In the genomic region with DNA sequence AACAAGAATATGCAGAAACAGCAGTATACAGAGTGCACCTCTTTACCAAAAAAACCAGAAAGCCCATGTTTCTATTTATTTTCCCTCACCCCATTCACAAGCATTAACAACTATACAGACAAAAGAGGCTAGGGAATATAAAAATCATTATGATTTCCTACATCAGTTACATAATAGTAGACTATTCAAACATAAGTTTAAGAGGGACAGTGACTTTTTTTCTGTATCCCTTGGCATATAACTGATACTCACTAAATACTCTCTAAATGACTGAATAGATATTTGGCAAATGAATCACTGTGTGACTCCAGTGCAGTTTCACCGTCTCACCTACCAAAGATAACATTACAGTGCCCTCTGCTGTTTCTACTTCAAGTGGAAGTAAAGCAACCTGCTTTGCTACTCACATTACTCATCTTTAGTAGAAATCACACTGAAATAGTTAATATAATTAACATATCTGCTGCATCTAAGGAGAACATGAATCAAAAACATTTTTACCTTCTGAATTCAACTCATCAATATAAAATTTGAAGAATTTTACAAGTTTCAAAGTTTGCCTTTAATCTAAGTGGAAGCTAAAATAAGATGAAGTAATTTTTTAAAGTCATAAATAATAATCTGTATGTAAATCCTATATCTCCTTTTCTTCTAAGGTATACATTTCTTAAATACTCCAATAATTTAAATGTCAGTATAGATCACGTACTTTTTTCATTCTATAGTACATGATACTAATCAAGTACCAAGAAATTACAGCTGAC, we compare ENCODE assay signal across 1 cellular context.
A peak's percentile ranks its signal among the peaks of the same experiment; 100 is the strongest.
TF ChIP-seq lines count a peak whose summit lies in the region.

No MANE protein-coding gene starts in this region.

TF ChIP-seq in HepG2, 621 proteins besides CTCF, POLR2A, EP300 and RAD21 (continued from another document and continues in another):
- no peak for TF ChIP-seq CENPX (CRISPR knock-in tag; IDR thresholded peaks at IDR 0.05)
- TF ChIP-seq SCMH1 (CRISPR knock-in tag; IDR thresholded peaks at IDR 0.05; ENCODE audit: borderline replicate concordance): no peak
- TF ChIP-seq, protein P1, sequence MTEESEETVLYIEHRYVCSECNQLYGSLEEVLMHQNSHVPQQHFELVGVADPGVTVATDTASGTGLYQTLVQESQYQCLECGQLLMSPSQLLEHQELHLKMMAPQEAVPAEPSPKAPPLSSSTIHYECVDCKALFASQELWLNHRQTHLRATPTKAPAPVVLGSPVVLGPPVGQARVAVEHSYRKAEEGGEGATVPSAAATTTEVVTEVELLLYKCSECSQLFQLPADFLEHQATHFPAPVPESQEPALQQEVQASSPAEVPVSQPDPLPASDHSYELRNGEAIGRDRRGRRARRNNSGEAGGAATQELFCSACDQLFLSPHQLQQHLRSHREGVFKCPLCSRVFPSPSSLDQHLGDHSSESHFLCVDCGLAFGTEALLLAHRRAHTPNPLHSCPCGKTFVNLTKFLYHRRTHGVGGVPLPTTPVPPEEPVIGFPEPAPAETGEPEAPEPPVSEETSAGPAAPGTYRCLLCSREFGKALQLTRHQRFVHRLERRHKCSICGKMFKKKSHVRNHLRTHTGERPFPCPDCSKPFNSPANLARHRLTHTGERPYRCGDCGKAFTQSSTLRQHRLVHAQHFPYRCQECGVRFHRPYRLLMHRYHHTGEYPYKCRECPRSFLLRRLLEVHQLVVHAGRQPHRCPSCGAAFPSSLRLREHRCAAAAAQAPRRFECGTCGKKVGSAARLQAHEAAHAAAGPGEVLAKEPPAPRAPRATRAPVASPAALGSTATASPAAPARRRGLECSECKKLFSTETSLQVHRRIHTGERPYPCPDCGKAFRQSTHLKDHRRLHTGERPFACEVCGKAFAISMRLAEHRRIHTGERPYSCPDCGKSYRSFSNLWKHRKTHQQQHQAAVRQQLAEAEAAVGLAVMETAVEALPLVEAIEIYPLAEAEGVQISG (CRISPR knock-in tag; IDR thresholded peaks at IDR 0.05): no peak
- TF ChIP-seq ATRX (CRISPR knock-in tag; IDR thresholded peaks at IDR 0.05; ENCODE audit: borderline replicate concordance): no peak
- TF ChIP-seq, protein P2, sequence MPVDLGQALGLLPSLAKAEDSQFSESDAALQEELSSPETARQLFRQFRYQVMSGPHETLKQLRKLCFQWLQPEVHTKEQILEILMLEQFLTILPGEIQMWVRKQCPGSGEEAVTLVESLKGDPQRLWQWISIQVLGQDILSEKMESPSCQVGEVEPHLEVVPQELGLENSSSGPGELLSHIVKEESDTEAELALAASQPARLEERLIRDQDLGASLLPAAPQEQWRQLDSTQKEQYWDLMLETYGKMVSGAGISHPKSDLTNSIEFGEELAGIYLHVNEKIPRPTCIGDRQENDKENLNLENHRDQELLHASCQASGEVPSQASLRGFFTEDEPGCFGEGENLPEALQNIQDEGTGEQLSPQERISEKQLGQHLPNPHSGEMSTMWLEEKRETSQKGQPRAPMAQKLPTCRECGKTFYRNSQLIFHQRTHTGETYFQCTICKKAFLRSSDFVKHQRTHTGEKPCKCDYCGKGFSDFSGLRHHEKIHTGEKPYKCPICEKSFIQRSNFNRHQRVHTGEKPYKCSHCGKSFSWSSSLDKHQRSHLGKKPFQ (CRISPR knock-in tag; IDR thresholded peaks at IDR 0.05; ENCODE audit: insufficient replicate concordance): no peak
- no peak for TF ChIP-seq SRY (CRISPR knock-in tag; IDR thresholded peaks at IDR 0.05)
- TF ChIP-seq ZNF652 (CRISPR knock-in tag; IDR thresholded peaks at IDR 0.05; ENCODE audit: borderline replicate concordance, low read depth): 0 out of 2 replicates have a peak, but pooled peaks have one; percentile 12
- TF ChIP-seq NR3C1 (CRISPR knock-in tag; IDR thresholded peaks at IDR 0.05): no peak
- TF ChIP-seq MZF1 (CRISPR knock-in tag; IDR thresholded peaks at IDR 0.05; ENCODE audit: borderline replicate concordance): no peak
- TF ChIP-seq ZNF660 (CRISPR knock-in tag; IDR thresholded peaks at IDR 0.05; ENCODE audit: borderline replicate concordance, low read depth): no peak
- TF ChIP-seq, protein P3, sequence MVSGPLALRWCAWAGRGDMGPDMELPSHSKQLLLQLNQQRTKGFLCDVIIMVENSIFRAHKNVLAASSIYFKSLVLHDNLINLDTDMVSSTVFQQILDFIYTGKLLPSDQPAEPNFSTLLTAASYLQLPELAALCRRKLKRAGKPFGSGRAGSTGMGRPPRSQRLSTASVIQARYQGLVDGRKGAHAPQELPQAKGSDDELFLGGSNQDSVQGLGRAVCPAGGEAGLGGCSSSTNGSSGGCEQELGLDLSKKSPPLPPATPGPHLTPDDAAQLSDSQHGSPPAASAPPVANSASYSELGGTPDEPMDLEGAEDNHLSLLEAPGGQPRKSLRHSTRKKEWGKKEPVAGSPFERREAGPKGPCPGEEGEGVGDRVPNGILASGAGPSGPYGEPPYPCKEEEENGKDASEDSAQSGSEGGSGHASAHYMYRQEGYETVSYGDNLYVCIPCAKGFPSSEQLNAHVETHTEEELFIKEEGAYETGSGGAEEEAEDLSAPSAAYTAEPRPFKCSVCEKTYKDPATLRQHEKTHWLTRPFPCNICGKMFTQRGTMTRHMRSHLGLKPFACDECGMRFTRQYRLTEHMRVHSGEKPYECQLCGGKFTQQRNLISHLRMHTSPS (CRISPR knock-in tag; IDR thresholded peaks at IDR 0.05; ENCODE audit: low read depth): no peak
- TF ChIP-seq, protein P4, sequence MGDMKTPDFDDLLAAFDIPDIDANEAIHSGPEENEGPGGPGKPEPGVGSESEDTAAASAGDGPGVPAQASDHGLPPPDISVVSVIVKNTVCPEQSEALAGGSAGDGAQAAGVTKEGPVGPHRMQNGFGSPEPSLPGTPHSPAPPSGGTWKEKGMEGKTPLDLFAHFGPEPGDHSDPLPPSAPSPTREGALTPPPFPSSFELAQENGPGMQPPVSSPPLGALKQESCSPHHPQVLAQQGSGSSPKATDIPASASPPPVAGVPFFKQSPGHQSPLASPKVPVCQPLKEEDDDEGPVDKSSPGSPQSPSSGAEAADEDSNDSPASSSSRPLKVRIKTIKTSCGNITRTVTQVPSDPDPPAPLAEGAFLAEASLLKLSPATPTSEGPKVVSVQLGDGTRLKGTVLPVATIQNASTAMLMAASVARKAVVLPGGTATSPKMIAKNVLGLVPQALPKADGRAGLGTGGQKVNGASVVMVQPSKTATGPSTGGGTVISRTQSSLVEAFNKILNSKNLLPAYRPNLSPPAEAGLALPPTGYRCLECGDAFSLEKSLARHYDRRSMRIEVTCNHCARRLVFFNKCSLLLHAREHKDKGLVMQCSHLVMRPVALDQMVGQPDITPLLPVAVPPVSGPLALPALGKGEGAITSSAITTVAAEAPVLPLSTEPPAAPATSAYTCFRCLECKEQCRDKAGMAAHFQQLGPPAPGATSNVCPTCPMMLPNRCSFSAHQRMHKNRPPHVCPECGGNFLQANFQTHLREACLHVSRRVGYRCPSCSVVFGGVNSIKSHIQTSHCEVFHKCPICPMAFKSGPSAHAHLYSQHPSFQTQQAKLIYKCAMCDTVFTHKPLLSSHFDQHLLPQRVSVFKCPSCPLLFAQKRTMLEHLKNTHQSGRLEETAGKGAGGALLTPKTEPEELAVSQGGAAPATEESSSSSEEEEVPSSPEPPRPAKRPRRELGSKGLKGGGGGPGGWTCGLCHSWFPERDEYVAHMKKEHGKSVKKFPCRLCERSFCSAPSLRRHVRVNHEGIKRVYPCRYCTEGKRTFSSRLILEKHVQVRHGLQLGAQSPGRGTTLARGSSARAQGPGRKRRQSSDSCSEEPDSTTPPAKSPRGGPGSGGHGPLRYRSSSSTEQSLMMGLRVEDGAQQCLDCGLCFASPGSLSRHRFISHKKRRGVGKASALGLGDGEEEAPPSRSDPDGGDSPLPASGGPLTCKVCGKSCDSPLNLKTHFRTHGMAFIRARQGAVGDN (CRISPR knock-in tag; IDR thresholded peaks at IDR 0.05): no peak
- TF ChIP-seq NR2F2 (IDR thresholded peaks at IDR 0.05; ENCODE audit: borderline replicate concordance, low read depth): no peak
- TF ChIP-seq, protein P5, sequence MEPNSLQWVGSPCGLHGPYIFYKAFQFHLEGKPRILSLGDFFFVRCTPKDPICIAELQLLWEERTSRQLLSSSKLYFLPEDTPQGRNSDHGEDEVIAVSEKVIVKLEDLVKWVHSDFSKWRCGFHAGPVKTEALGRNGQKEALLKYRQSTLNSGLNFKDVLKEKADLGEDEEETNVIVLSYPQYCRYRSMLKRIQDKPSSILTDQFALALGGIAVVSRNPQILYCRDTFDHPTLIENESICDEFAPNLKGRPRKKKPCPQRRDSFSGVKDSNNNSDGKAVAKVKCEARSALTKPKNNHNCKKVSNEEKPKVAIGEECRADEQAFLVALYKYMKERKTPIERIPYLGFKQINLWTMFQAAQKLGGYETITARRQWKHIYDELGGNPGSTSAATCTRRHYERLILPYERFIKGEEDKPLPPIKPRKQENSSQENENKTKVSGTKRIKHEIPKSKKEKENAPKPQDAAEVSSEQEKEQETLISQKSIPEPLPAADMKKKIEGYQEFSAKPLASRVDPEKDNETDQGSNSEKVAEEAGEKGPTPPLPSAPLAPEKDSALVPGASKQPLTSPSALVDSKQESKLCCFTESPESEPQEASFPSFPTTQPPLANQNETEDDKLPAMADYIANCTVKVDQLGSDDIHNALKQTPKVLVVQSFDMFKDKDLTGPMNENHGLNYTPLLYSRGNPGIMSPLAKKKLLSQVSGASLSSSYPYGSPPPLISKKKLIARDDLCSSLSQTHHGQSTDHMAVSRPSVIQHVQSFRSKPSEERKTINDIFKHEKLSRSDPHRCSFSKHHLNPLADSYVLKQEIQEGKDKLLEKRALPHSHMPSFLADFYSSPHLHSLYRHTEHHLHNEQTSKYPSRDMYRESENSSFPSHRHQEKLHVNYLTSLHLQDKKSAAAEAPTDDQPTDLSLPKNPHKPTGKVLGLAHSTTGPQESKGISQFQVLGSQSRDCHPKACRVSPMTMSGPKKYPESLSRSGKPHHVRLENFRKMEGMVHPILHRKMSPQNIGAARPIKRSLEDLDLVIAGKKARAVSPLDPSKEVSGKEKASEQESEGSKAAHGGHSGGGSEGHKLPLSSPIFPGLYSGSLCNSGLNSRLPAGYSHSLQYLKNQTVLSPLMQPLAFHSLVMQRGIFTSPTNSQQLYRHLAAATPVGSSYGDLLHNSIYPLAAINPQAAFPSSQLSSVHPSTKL (CRISPR knock-in tag; IDR thresholded peaks at IDR 0.05): no peak
- no peak for TF ChIP-seq ZNF749 (CRISPR knock-in tag; IDR thresholded peaks at IDR 0.05; ENCODE audit: borderline replicate concordance)
- TF ChIP-seq ZNF138 (CRISPR knock-in tag; IDR thresholded peaks at IDR 0.05; ENCODE audit: low read depth): no peak
- TF ChIP-seq ZBTB8A (CRISPR knock-in tag; IDR thresholded peaks at IDR 0.05; ENCODE audit: borderline replicate concordance, low read depth): no peak
- no peak for TF ChIP-seq PHF5A (CRISPR knock-in tag; IDR thresholded peaks at IDR 0.05; ENCODE audit: low read depth, unreplicated experiment)
- TF ChIP-seq ZNF546 (CRISPR knock-in tag; conservative IDR thresholded peaks at IDR 0.05): no peak
- TF ChIP-seq ISL2 (CRISPR knock-in tag; IDR thresholded peaks at IDR 0.05): no peak
- no peak for TF ChIP-seq ZFY (CRISPR knock-in tag; IDR thresholded peaks at IDR 0.05)
- no peak for TF ChIP-seq RFXAP (CRISPR knock-in tag; IDR thresholded peaks at IDR 0.05; ENCODE audit: borderline replicate concordance)
- TF ChIP-seq RXRB (CRISPR knock-in tag; IDR thresholded peaks at IDR 0.05; ENCODE audit: borderline replicate concordance): 0 out of 2 replicates have a peak, but pooled peaks have one; percentile 22
- no peak for TF ChIP-seq TAF1 (CRISPR knock-in tag; IDR thresholded peaks at IDR 0.05)
- TF ChIP-seq, protein P6, sequence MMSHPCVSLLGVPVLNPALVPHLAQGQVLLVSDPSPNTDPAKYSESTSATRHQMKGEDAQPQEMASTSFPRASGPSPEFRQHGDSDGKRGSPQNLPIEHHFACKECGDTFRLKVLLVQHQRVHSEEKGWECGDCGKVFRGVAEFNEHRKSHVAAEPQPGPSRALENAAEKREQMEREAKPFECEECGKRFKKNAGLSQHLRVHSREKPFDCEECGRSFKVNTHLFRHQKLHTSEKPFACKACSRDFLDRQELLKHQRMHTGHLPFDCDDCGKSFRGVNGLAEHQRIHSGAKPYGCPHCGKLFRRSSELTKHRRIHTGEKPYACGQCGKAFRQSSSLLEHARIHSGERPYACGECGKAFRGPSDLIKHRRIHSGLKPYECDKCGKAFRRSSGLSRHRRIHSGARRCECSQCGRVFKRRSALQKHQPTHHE (CRISPR knock-in tag; IDR thresholded peaks at IDR 0.05; ENCODE audit: borderline replicate concordance): no peak
- TF ChIP-seq TEAD3 (CRISPR knock-in tag; optimal IDR thresholded peaks at IDR 0.05; ENCODE audit: borderline replicate concordance): peak; percentile 25
- TF ChIP-seq, protein P7, sequence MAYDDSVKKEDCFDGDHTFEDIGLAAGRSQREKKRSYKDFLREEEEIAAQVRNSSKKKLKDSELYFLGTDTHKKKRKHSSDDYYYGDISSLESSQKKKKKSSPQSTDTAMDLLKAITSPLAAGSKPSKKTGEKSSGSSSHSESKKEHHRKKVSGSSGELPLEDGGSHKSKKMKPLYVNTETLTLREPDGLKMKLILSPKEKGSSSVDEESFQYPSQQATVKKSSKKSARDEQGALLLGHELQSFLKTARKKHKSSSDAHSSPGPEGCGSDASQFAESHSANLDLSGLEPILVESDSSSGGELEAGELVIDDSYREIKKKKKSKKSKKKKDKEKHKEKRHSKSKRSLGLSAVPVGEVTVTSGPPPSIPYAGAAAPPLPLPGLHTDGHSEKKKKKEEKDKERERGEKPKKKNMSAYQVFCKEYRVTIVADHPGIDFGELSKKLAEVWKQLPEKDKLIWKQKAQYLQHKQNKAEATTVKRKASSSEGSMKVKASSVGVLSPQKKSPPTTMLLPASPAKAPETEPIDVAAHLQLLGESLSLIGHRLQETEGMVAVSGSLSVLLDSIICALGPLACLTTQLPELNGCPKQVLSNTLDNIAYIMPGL (CRISPR knock-in tag; IDR thresholded peaks at IDR 0.05; ENCODE audit: borderline replicate concordance in 1 of 2, low read depth in 1 of 2): peak in 1 of 2 experiments; percentile 29; a peak in 1 of 4 replicates
- TF ChIP-seq, protein P8, sequence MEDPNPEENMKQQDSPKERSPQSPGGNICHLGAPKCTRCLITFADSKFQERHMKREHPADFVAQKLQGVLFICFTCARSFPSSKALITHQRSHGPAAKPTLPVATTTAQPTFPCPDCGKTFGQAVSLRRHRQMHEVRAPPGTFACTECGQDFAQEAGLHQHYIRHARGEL (CRISPR knock-in tag; IDR thresholded peaks at IDR 0.05): no peak
- TF ChIP-seq STAG1 (CRISPR knock-in tag; IDR thresholded peaks at IDR 0.05): peak; percentile 86
- TF ChIP-seq, protein P9, sequence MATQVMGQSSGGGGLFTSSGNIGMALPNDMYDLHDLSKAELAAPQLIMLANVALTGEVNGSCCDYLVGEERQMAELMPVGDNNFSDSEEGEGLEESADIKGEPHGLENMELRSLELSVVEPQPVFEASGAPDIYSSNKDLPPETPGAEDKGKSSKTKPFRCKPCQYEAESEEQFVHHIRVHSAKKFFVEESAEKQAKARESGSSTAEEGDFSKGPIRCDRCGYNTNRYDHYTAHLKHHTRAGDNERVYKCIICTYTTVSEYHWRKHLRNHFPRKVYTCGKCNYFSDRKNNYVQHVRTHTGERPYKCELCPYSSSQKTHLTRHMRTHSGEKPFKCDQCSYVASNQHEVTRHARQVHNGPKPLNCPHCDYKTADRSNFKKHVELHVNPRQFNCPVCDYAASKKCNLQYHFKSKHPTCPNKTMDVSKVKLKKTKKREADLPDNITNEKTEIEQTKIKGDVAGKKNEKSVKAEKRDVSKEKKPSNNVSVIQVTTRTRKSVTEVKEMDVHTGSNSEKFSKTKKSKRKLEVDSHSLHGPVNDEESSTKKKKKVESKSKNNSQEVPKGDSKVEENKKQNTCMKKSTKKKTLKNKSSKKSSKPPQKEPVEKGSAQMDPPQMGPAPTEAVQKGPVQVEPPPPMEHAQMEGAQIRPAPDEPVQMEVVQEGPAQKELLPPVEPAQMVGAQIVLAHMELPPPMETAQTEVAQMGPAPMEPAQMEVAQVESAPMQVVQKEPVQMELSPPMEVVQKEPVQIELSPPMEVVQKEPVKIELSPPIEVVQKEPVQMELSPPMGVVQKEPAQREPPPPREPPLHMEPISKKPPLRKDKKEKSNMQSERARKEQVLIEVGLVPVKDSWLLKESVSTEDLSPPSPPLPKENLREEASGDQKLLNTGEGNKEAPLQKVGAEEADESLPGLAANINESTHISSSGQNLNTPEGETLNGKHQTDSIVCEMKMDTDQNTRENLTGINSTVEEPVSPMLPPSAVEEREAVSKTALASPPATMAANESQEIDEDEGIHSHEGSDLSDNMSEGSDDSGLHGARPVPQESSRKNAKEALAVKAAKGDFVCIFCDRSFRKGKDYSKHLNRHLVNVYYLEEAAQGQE (IDR thresholded peaks at IDR 0.05; ENCODE audit: borderline replicate concordance in 1 of 2, low read depth in 1 of 2, low read length in 2 of 2): no peak
